In genomic region chr3:111923821-111924220, GRCh38 we compare ENCODE assay signal across 13 cellular contexts. TPM values are rescaled to one million over a fixed set of nuclear protein-coding genes. Genes with fewer than 3 reads are reported as not detected.
DNase-seq lines count a peak whose midpoint lies in the region; ATAC-seq and TF ChIP-seq lines count a peak whose summit lies in the region.
"Had no signal": no experiment of that assay in that cellular context is flagged by ENCODE, and none has a peak within 500 bp of the region (broad histone marks: within the 10 kb centered on the region; RNA-seq: fewer than 3 reads in every experiment).

No MANE protein-coding gene starts in this region.

- peaks cover 49% of the 10 kb centered on the region for H3K79me2 ChIP-seq in PC-9 (ENCODE audit: low read depth)

- no peak overlapping the region for H3K4me3 ChIP-seq in AG10803 (ENCODE audit: low read length)
- H3K4me3 ChIP-seq in PC-9: 0 out of 2 replicates have a peak overlapping the region, but pooled peaks have one; percentile 1
- no peak overlapping the region for H3K4me3 ChIP-seq in gastrocnemius medialis
- H3K4me3 ChIP-seq: K562, SK-N-MC had no signal

- H3K27me3 ChIP-seq in PC-9 (ENCODE audit: insufficient read depth, low read depth): no peaks in the 10 kb centered on the region
- no peaks in the 10 kb centered on the region for H3K27me3 ChIP-seq in gastrocnemius medialis

- no peak for TF ChIP-seq POLR2A in gastrocnemius medialis (IDR thresholded peaks at IDR 0.05)

- no peak overlapping the region for H2AFZ ChIP-seq in PC-9

- POLR2A ChIA-PET in PC-9 (lab: Charles Lee; ENCODE audit: unreplicated experiment): interaction anchor here (0.5 to 1.0 kb wide), 6 partner anchors 19 to 247 kb away, joined by 3 to 14 read pairs (median 6); no protein-coding TSS in a partner anchor

- CTCF ChIA-PET in PC-9 (lab: Charles Lee): no interaction called here

- H4K20me1 ChIP-seq in PC-9 (ENCODE audit: insufficient read depth): no peaks in the 10 kb centered on the region

- H3K9me3 ChIP-seq in PC-9 (ENCODE audit: insufficient read depth, low read depth) (0 out of 2 replicates have a peak, but pooled peaks cover 4% of the 10 kb centered on the region), gastrocnemius medialis (no peaks in the 10 kb centered on the region)

- no peaks in the 10 kb centered on the region for H3K9me2 ChIP-seq in PC-9 (ENCODE audit: insufficient read depth)

- peaks cover 56% of the 10 kb centered on the region for H3F3A ChIP-seq in PC-9 (ENCODE audit: insufficient read depth, low read depth)

- BruUV-seq in PC-9 (replicated peaks; lab: Mats Ljungman, UMichigan): TSS peak; percentile 70

- H3K27ac ChIP-seq in PC-9 (peak overlapping the region; percentile 96), epithelial cell of prostate (peak overlapping the region; percentile 96), gastrocnemius medialis (peak overlapping the region; percentile 60 to 62 (median 62))
- H3K27ac ChIP-seq: SK-N-MC had no signal

- peaks cover 52% of the 10 kb centered on the region for H3K4me1 ChIP-seq in PC-9 (replicated peaks; ENCODE audit: insufficient read depth)
- H3K4me1 ChIP-seq in gastrocnemius medialis: peaks cover 17 to 22% of the 10 kb centered on the region in 2 donors

- in situ Hi-C loops in gastrocnemius medialis (cut with MboI; ENCODE audit: low sequenced_read_pairs in 4 of 4): no loop called here

- DNase-seq in AG10803 (ENCODE audit: low read depth) (peak; percentile 39), PC-9 (peak; percentile 37 to 49), epithelial cell of prostate (ENCODE audit: low read depth, low spot score) (no peak), gastrocnemius medialis (no peak), NCI-H2081 (lab: John Stamatoyannopoulos, UW) (no peak), NK-92 (lab: John Stamatoyannopoulos, UW; ENCODE audit: unreplicated experiment) (no peak), ecto neural progenitor cell (ENCODE audit: low spot score) (no peak)
- DNase-seq: cerebellar nuclear complex; midbrain; stimulated activated naive CD4-positive, alpha-beta T cell treated with Interleukin-2 at 50 U/mL for 16 hours had no signal

- peak overlapping the region; percentile 63 for H3K4me2 ChIP-seq in PC-9

- intact Hi-C loops in PC-9 (cut with micrococcal nuclease; ENCODE audit: unreplicated experiment) (loop anchor here (1.0 to 5.0 kb wide), 7 partner anchors 13 to 207 kb away; no protein-coding TSS in a partner anchor), gastrocnemius medialis (cut with DNase I; ENCODE audit: low total_unique reads) (loop anchor here (2.0 to 5.0 kb wide), 2 partner anchors 55 to 62 kb away; partner anchors contain the start of gene ABHD10)

- TF ChIP-seq CTCF in AG10803 (conservative IDR thresholded peaks at IDR 0.05; ENCODE audit: low read length): no peak
- TF ChIP-seq CTCF in PC-9 (conservative IDR thresholded peaks at IDR 0.05): no peak
- TF ChIP-seq CTCF in gastrocnemius medialis (IDR thresholded peaks at IDR 0.05 in 4 of 5, conservative IDR thresholded peaks at IDR 0.05 in 1 of 5): no peak

- H3K36me3 ChIP-seq in PC-9 (ENCODE audit: low read depth): peaks cover 77% of the 10 kb centered on the region
- H3K36me3 ChIP-seq in gastrocnemius medialis: no peaks in the 10 kb centered on the region

- ATAC-seq in gastrocnemius medialis: no peak
- no peak for ATAC-seq in GM18873 (IDR thresholded peaks at IDR 0.05; ENCODE audit: low FRiP score, unreplicated experiment)
- ATAC-seq: K562 had no signal

RNA-seq across cellular contexts. Expression of gene ABHD10, which starts 55.0 kb away (rescaled TPM):
- total RNA-seq in PC-9 (2021): 57.4 and 57.6 TPM in 2 replicates
- 10 to 100 TPM in 1 of 4 donors, 1 to 10 TPM in 3; 6.3 to 13.3 (median 9.0) TPM for total RNA-seq in gastrocnemius medialis

Comparison
In these comparisons a context has a peak if more than half of its experiments do, and no peak if none do; other contexts are left out.
1. DNase-seq: peak in AG10803 (single experiment) and PC-9 (2 of 2); none in epithelial cell of prostate (single experiment), gastrocnemius medialis (0 of 2), NCI-H2081 (0 of 2), NK-92 (single experiment) and ecto neural progenitor cell (single experiment).
2. Peak in every context shown above with its lines, with median percentiles within 50 percentile points of each other: H3K27ac ChIP-seq.